Comparison of ENCODE assay signal across 8 cellular contexts in the genomic region with DNA sequence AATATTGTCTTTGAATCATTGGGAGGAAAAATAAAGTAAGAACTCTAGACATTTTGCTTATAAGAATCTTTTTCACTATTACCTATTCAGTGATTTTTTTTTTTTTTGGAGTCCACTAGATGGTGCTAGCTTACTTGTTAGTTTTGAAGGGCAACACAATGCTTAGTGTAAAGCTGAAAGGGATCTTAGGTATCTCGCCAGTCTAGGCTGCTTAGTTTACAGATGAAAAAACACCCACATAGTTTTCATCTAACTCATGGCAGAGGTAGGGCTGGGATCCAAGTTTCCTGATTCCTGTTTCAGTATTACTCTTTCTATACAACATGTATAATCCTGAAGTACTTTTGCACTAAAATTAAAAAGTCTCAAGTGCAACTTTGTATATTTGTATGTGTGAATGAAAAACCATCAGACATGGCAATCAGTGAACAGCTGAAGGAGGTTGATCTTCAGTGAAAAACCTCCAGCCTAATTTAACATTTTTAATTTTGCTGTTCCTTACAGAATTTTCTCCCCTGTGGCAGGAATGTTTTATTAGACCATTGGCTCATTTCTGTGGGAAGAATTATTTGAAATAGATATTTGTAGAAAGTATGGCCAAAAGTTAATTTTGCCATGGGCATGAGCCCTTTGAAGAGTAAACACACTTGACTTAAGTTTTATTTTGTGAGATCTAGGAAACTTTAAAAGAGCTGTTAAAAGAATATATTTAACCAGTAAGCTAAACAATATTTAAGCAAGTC. TPM values are rescaled to one million over a fixed set of nuclear protein-coding genes. Genes with fewer than 3 reads are reported as not detected.
DNase-seq lines count a peak whose midpoint lies in the region; ATAC-seq, FAIRE-seq and TF ChIP-seq lines count a peak whose summit lies in the region.

No MANE protein-coding gene starts in this region.

- no peak overlapping the region for H3K27ac ChIP-seq in astrocyte (ENCODE audit: low read depth, low read length)

- no peak for FAIRE-seq in astrocyte (lab: Jason Lieb, UNC)

- no peaks in the 10 kb centered on the region for H3K36me3 Mint-ChIP-seq in astrocyte (ENCODE audit: low read depth, unreplicated experiment)

- H3K4me2 ChIP-seq in astrocyte (ENCODE audit: low read length) = peak overlapping the region; percentile 57

- H4K20me1 ChIP-seq in astrocyte (ENCODE audit: insufficient read depth, low read length) = no peaks in the 10 kb centered on the region

- H2AFZ ChIP-seq in astrocyte (ENCODE audit: low read depth, low read length) = no peak overlapping the region

- H3K4me3 ChIP-seq in astrocyte (ENCODE audit: insufficient read depth, low read depth, low read length) = no peak overlapping the region

- TF ChIP-seq CTCF in astrocyte (IDR thresholded peaks at IDR 0.05; ENCODE audit: insufficient read depth, low read depth, low read length) = peak; percentile 56

- H3K27me3 ChIP-seq in astrocyte (ENCODE audit: insufficient read depth, low read length) = no peaks in the 10 kb centered on the region

- ATAC-seq in GM18861 (IDR thresholded peaks at IDR 0.05; ENCODE audit: unreplicated experiment) (peak; percentile 74), HG03342 (IDR thresholded peaks at IDR 0.05; ENCODE audit: unreplicated experiment) (peak; percentile 83), left lobe of liver (peak; percentile 84)

- H3K4me3 Mint-ChIP-seq in astrocyte (ENCODE audit: unreplicated experiment) = no peak overlapping the region

- no peaks in the 10 kb centered on the region for H3K4me1 Mint-ChIP-seq in astrocyte (ENCODE audit: low read depth, unreplicated experiment)

- no peaks in the 10 kb centered on the region for H3K79me2 ChIP-seq in astrocyte (ENCODE audit: insufficient read depth, low read length)

- no peak overlapping the region for H3K9ac ChIP-seq in astrocyte (ENCODE audit: low read length)

- DNase-seq in AG08396 (ENCODE audit: low spot score) (peak; percentile 34), NCI-H2227 treated with DMSO at 0.1 percent for 48 hours (lab: John Stamatoyannopoulos, UW) (peak; percentile 52), astrocyte (ENCODE audit: low read depth) (peak; percentile 93), left lobe of liver (ENCODE audit: low spot score) (no peak), mesenteric fat pad (ENCODE audit: low spot score) (no peak), GOT3 (lab: John Stamatoyannopoulos, UW) (no peak)

- H3K4me1 ChIP-seq in astrocyte (ENCODE audit: insufficient read depth, low read length) = no peaks in the 10 kb centered on the region

- no peak overlapping the region for H3K27ac Mint-ChIP-seq in astrocyte (ENCODE audit: unreplicated experiment)

- H3K36me3 ChIP-seq in astrocyte (ENCODE audit: insufficient read depth, low read length) = no peaks in the 10 kb centered on the region

- H3K27me3 Mint-ChIP-seq in astrocyte (ENCODE audit: low read depth, unreplicated experiment) = no peaks in the 10 kb centered on the region

- no peaks in the 10 kb centered on the region for H3K9me3 Mint-ChIP-seq in astrocyte (ENCODE audit: unreplicated experiment)

- H3K9me3 ChIP-seq in astrocyte (ENCODE audit: insufficient read depth, low read depth, low read length) = no peaks in the 10 kb centered on the region

RNA-seq across cellular contexts. Expression of a gene that starts 40.7 kb away (rescaled TPM):
- total RNA-seq in astrocyte = 1.5 and 1.9 TPM in 2 replicates
- not detected for total RNA-seq in left lobe of liver
- total RNA-seq in mesenteric fat pad = 0.19 TPM

RNA-seq across cellular contexts. Expression of a gene that starts 40.8 kb away (rescaled TPM):
- total RNA-seq in astrocyte = not detected in 2 replicates
- total RNA-seq in left lobe of liver = not detected
- not detected for total RNA-seq in mesenteric fat pad

Comparison
In these comparisons a context has a peak if more than half of its experiments do, and no peak if none do; other contexts are left out.
1. DNase-seq: peak in AG08396 (single experiment), NCI-H2227 treated with DMSO at 0.1 percent for 48 hours (single experiment) and astrocyte (single experiment); none in left lobe of liver (single experiment), mesenteric fat pad (single experiment) and GOT3 (single experiment).
2. Peak in every context shown above with its lines, with median percentiles within 50 percentile points of each other: ATAC-seq.